In genomic region chr9:105497704-105498103, GRCh38 we compare ENCODE assay signal across 10 cellular contexts.
"Had no signal": no experiment of that assay in that cellular context is flagged by ENCODE, and none has a peak within 500 bp of the region (broad histone marks: within the 10 kb centered on the region; RNA-seq: fewer than 3 reads in every experiment).

No MANE protein-coding gene starts in this region.

- H3K4me3 Mint-ChIP-seq: GM23338, H9, HFFc6 had no signal

- H3K36me3 ChIP-seq: HAP-1 had no signal

- H3K4me3 ChIP-seq: GM23248, GM23338, HAP-1 had no signal

- H3K9me3 ChIP-seq: HAP-1 had no signal

- H3K27ac Mint-ChIP-seq: GM23338, HFFc6 had no signal

- ATAC-seq: GM23338, HCT116 had no signal

- DNase-seq: GM23248, GOT3, H7, H9, HCEC 1CT, HFFc6 had no signal

- H3K4me2 ChIP-seq: GM23338 had no signal

- H2AFZ ChIP-seq: GM23248, GM23338 had no signal

- H3K9me3 Mint-ChIP-seq: HFFc6 had no signal

- FAIRE-seq: H1 had no signal

- H3K4me1 Mint-ChIP-seq: H9 had no signal

- H3K4me1 ChIP-seq: HAP-1 had no signal

- H3K9ac ChIP-seq: GM23248 had no signal

- H3K27ac ChIP-seq: GM23248 had no signal
